Comparison of ENCODE assay signal across 4 cellular contexts in genomic region chr19:54271603-54272002, GRCh38. TPM values are rescaled to one million over a fixed set of nuclear protein-coding genes. Genes with fewer than 3 reads are reported as not detected.
"Had no signal": no experiment of that assay in that cellular context is flagged by ENCODE, and none has a peak within 500 bp of the region (broad histone marks: within the 10 kb centered on the region; RNA-seq: fewer than 3 reads in every experiment).

No MANE protein-coding gene starts in this region.

RNA-seq across cellular contexts. Expression of gene LILRB2, which starts 9.3 kb away (rescaled TPM):
- total RNA-seq: neural crest cell, progenitor cell of endocrine pancreas had no signal

RNA-seq across cellular contexts. Expression of gene LILRB5, which starts 14.5 kb away (rescaled TPM):
- total RNA-seq: neural crest cell, progenitor cell of endocrine pancreas had no signal
- polyA plus RNA-seq: immature natural killer cell had no signal

RNA-seq across cellular contexts. Expression of gene LILRA6, which starts 29.0 kb away (rescaled TPM):
- total RNA-seq: neural crest cell, progenitor cell of endocrine pancreas had no signal

RNA-seq across cellular contexts. Expression of gene LILRA5, which starts 41.4 kb away (rescaled TPM):
- total RNA-seq: cerebellum, neural crest cell, progenitor cell of endocrine pancreas had no signal

RNA-seq across cellular contexts. Expression of gene LILRB3, which starts 48.8 kb away (rescaled TPM):
- total RNA-seq: neural crest cell had no signal
